In genomic region chr1:14735861-14736260, GRCh38 we compare ENCODE assay signal across 18 cellular contexts.
"Had no signal": no experiment of that assay in that cellular context is flagged by ENCODE, and none has a peak within 500 bp of the region (broad histone marks: within the 10 kb centered on the region; RNA-seq: fewer than 3 reads in every experiment).

No MANE protein-coding gene starts in this region.

- H3K27me3 ChIP-seq: breast epithelium had no signal

- H3K36me3 ChIP-seq: breast epithelium, lower lobe of right lung, sigmoid colon, WERI-Rb-1 had no signal

- H3K27ac ChIP-seq: breast epithelium, lower lobe of right lung, sigmoid colon, WERI-Rb-1 had no signal

- H3K4me1 ChIP-seq: sigmoid colon had no signal

- ATAC-seq: lower lobe of right lung; stimulated activated effector memory CD8-positive, alpha-beta T cell treated with anti-CD3 and anti-CD28 coated beads, Interleukin-12 subunit alpha, Interleukin-12 subunit beta, amount 100 ng/mL, for 72 hours had no signal

- DNase-seq: activated CD4-positive, alpha-beta T cell treated with anti-CD3 and anti-CD28 coated beads for 1 hour; activated CD4-positive, alpha-beta T cell treated with anti-CD3 and anti-CD28 coated beads, Interleukin-2, amount 50 U/mL, for 4 hours; activated gamma-delta T cell; cerebellar nuclear complex; cortex of kidney; erythroblast; foreskin melanocyte; glutamatergic neuron; hypothalamus; islet precursor cell; lower lobe of right lung; nephron progenitor cell; nucleus accumbens; sigmoid colon; stimulated activated CD4-positive, alpha-beta T cell treated with anti-CD3 and anti-CD28 coated beads, Interleukin-4, amount 100 ng/mL, for 24 hours; WERI-Rb-1 had no signal

- H3K4me3 ChIP-seq: breast epithelium, lower lobe of right lung, sigmoid colon had no signal
